8 cellular contexts compared by ENCODE assay signal in genomic region chr1:225652726-225653462, GRCh38. TPM values are rescaled to one million over a fixed set of nuclear protein-coding genes. Genes with fewer than 3 reads are reported as not detected.
DNase-seq lines count a peak whose midpoint lies in the region; ATAC-seq and TF ChIP-seq lines count a peak whose summit lies in the region.

Gene ENAH (minus strand): TSS chr1:225653123. CDS start chr1:225652690, 433 bp downstream.

- H3K79me2 ChIP-seq in PC-3 (ENCODE audit: low read length) (peaks cover 61% of the 10 kb centered on the region), neural cell (replicated peaks; ENCODE audit: insufficient read depth, low read length) (peaks cover 47% of the 10 kb centered on the region)

- no peaks in the 10 kb centered on the region for H3K9me2 ChIP-seq in PC-3 (replicated peaks; ENCODE audit: low read length)
- no peaks in the 10 kb centered on the region for H3K9me2 ChIP-seq in neural cell (ENCODE audit: insufficient read depth, low read length)

- no TSS peak for BruUV-seq in A673 (replicated peaks; lab: Mats Ljungman, UMichigan)
- BruUV-seq in PC-3 (replicated peaks; lab: Mats Ljungman, UMichigan) = no TSS peak

- peak; percentile 53 to 97 for TF ChIP-seq POLR2A in gastroesophageal sphincter (IDR thresholded peaks at IDR 0.05)

- no peaks in the 10 kb centered on the region for H3K27me3 ChIP-seq in A673 (replicated peaks; ENCODE audit: insufficient read depth, low read depth, low read length, poor library complexity)
- H3K27me3 ChIP-seq in HUES6 (ENCODE audit: control insufficient read depth, insufficient read depth, low read length) = no peaks in the 10 kb centered on the region
- H3K27me3 ChIP-seq in PC-3 (ENCODE audit: low read length) = no peaks in the 10 kb centered on the region
- H3K27me3 ChIP-seq in gastroesophageal sphincter = no peaks in the 10 kb centered on the region
- no peaks in the 10 kb centered on the region for H3K27me3 ChIP-seq in neural cell (ENCODE audit: insufficient read depth, low read depth, low read length)
- no peaks in the 10 kb centered on the region for H3K27me3 ChIP-seq in tibial artery

- TF ChIP-seq EP300 in gastroesophageal sphincter (IDR thresholded peaks at IDR 0.05) = no peak
- peak; percentile 33 for TF ChIP-seq EP300 in neural cell (conservative IDR thresholded peaks at IDR 0.05; ENCODE audit: poor library complexity, severe bottlenecking)

- H3K4me3 ChIP-seq in A673 (ENCODE audit: low read depth, low read length, poor library complexity, severe bottlenecking) (peak within 1 kb of the TSS; percentile 85), HUES6 (ENCODE audit: low read depth, low read length) (peak within 1 kb of the TSS; percentile 76), PC-3 (ENCODE audit: low read length) (peak within 1 kb of the TSS; percentile 98), gastroesophageal sphincter (peak within 1 kb of the TSS; percentile 76 to 92), neural cell (ENCODE audit: low read length) (peak within 1 kb of the TSS; percentile 99), tibial artery (peak within 1 kb of the TSS; percentile 91 to 99)

- H2AFZ ChIP-seq in PC-3 (ENCODE audit: low read length) (peak within 1 kb of the TSS; percentile 82), neural cell (ENCODE audit: low read depth, low read length) (peak within 1 kb of the TSS; percentile 97)

- ATAC-seq in GM18867 (IDR thresholded peaks at IDR 0.05; ENCODE audit: unreplicated experiment) (peak; percentile 61), PC-3 (peak; percentile 58), gastroesophageal sphincter (peak; percentile 83)

- no peaks in the 10 kb centered on the region for H3K9me3 ChIP-seq in A673 (ENCODE audit: low read depth, low read length, poor library complexity, severe bottlenecking)
- no peaks in the 10 kb centered on the region for H3K9me3 ChIP-seq in HUES6 (ENCODE audit: control insufficient read depth, insufficient read depth, low read depth, low read length)
- H3K9me3 ChIP-seq in PC-3 (ENCODE audit: low read length) = no peaks in the 10 kb centered on the region
- no peaks in the 10 kb centered on the region for H3K9me3 ChIP-seq in gastroesophageal sphincter
- H3K9me3 ChIP-seq in neural cell (ENCODE audit: low read length) = no peaks in the 10 kb centered on the region
- H3K9me3 ChIP-seq in tibial artery = no peaks in the 10 kb centered on the region

- H3K4me1 ChIP-seq in A673 (ENCODE audit: insufficient read depth, low read length, poor library complexity, severe bottlenecking) (peaks cover 41% of the 10 kb centered on the region), HUES6 (ENCODE audit: control insufficient read depth, insufficient read depth, low read length) (peaks cover 22% of the 10 kb centered on the region), PC-3 (ENCODE audit: insufficient read depth, low read length) (peaks cover 55% of the 10 kb centered on the region), gastroesophageal sphincter (peaks cover 12 to 69% (median 23%) of the 10 kb centered on the region in 3 donors), tibial artery (peaks cover 0 to 48% (median 36%) of the 10 kb centered on the region in 4 donors)

- DNase-seq in A673 (ENCODE audit: low spot score) = peak; percentile 92
- DNase-seq in PC-3 = peak; percentile 88
- DNase-seq in activated naive CD4-positive, alpha-beta T cell treated with anti-CD3 and anti-CD28 coated beads, Interleukin-2, amount 50 U/mL, for 16 hours = peak; percentile 51
- peak; percentile 75 to 92 for DNase-seq in tibial artery

- TF ChIP-seq CTCF in A673 (conservative IDR thresholded peaks at IDR 0.05; ENCODE audit: low read depth, low read length) = no peak
- TF ChIP-seq CTCF in PC-3 (conservative IDR thresholded peaks at IDR 0.05; ENCODE audit: low read depth, low read length) = no peak
- TF ChIP-seq CTCF in gastroesophageal sphincter (IDR thresholded peaks at IDR 0.05) = peak in 1 of 4 experiments; percentile 6
- TF ChIP-seq CTCF in neural cell (IDR thresholded peaks at IDR 0.05; ENCODE audit: poor library complexity, severe bottlenecking) = no peak
- TF ChIP-seq CTCF in tibial artery (IDR thresholded peaks at IDR 0.05) = peak in 1 of 2 experiments; percentile 13

- POLR2A ChIA-PET in A673 (lab: Charles Lee; ENCODE audit: low non-redundant PET) = interaction anchor here (0.6 to 0.7 kb wide), 5 partner anchors 28 to 343 kb away, joined by 3 to 9 read pairs (median 7); no protein-coding TSS in a partner anchor
- POLR2A ChIA-PET in PC-3 (lab: Charles Lee; ENCODE audit: unreplicated experiment) = interaction anchor here (0.5 to 1.3 kb wide), 3 partner anchors 120 to 748 kb away, joined by 3 to 5 read pairs (median 3); no protein-coding TSS in a partner anchor

- peak within 1 kb of the TSS; percentile 98 for H3K9ac ChIP-seq in HUES6 (ENCODE audit: low read length)
- H3K9ac ChIP-seq in PC-3 (ENCODE audit: low read length) = peak within 1 kb of the TSS; percentile 87
- H3K9ac ChIP-seq in neural cell (ENCODE audit: low read length) = peak within 1 kb of the TSS; percentile 100

- H3F3A ChIP-seq in PC-3 (ENCODE audit: low read length, unreplicated experiment) (peaks cover 11% of the 10 kb centered on the region), neural cell (ENCODE audit: insufficient read depth, low read length, poor library complexity, severe bottlenecking) (no peaks in the 10 kb centered on the region)

- WGBS in gastroesophageal sphincter (ENCODE audit: low coverage in 1 of 2), 2 donors = no CpG with 5 or more reads among the region's 90 CpGs

- no peak for TF ChIP-seq RAD21 in neural cell (conservative IDR thresholded peaks at IDR 0.05)

- H3K27ac ChIP-seq in A673 (ENCODE audit: low read depth, low read length, poor library complexity, severe bottlenecking) (peak within 1 kb of the TSS; percentile 96), HUES6 (ENCODE audit: low read depth, low read length) (peak within 1 kb of the TSS; percentile 80), PC-3 (ENCODE audit: low read length) (peak within 1 kb of the TSS; percentile 77), gastroesophageal sphincter (peak within 1 kb of the TSS; percentile 97 to 100 (median 99)), neural cell (ENCODE audit: low read length) (peak within 1 kb of the TSS; percentile 99), tibial artery (peak within 1 kb of the TSS; percentile 100)

- CTCF ChIA-PET in A673 (lab: Charles Lee) = no interaction called here
- CTCF ChIA-PET in PC-3 (lab: Charles Lee) = interaction anchor here (1.2 kb wide), 1 partner anchor 47 kb away, joined by 7 read pairs; no protein-coding TSS in a partner anchor

- intact Hi-C loops in A673 (cut with micrococcal nuclease; ENCODE audit: unreplicated experiment) = loop anchor here (5.0 to 10.0 kb wide), 2 partner anchors 98 to 176 kb away; no protein-coding TSS in a partner anchor
- intact Hi-C loops in PC-3 (cut with micrococcal nuclease) = loop anchor here (1.0 kb wide), 1 partner anchor 172 kb away; no protein-coding TSS in a partner anchor
- intact Hi-C loops in tibial artery (cut with DNase I; ENCODE audit: low total_unique reads) = loop anchor here (10.0 kb wide), 3 partner anchors 48 to 192 kb away; no protein-coding TSS in a partner anchor

- H3K4me2 ChIP-seq in PC-3 (ENCODE audit: low read length) (peak within 1 kb of the TSS; percentile 94), neural cell (ENCODE audit: low read length) (peak within 1 kb of the TSS; percentile 46)

- peaks cover 25% of the 10 kb centered on the region for H4K20me1 ChIP-seq in PC-3 (ENCODE audit: low read length)
- H4K20me1 ChIP-seq in neural cell (ENCODE audit: insufficient read depth) = no peaks in the 10 kb centered on the region

- H3K36me3 ChIP-seq in A673 (ENCODE audit: insufficient read depth, low read length, poor library complexity, severe bottlenecking) (no peaks in the 10 kb centered on the region), HUES6 (ENCODE audit: control insufficient read depth, insufficient read depth, low read length) (0 out of 2 replicates have a peak, but pooled peaks cover 4% of the 10 kb centered on the region), PC-3 (ENCODE audit: low read depth, low read length) (no peaks in the 10 kb centered on the region), gastroesophageal sphincter (no peaks in the 10 kb centered on the region), neural cell (ENCODE audit: insufficient read depth, low read length) (no peaks in the 10 kb centered on the region), tibial artery (no peaks in the 10 kb centered on the region)

TF ChIP-seq in neural cell, 6 proteins besides CTCF, POLR2A, EP300 and RAD21 (continues in another document):
- peak; percentile 64 for TF ChIP-seq MXI1 (conservative IDR thresholded peaks at IDR 0.05; ENCODE audit: poor library complexity, severe bottlenecking)
- TF ChIP-seq TAF1 (IDR thresholded peaks at IDR 0.05; ENCODE audit: low read depth) = no peak
- peak; percentile 37 for TF ChIP-seq SMC3 (conservative IDR thresholded peaks at IDR 0.05; ENCODE audit: poor library complexity)
- TF ChIP-seq EZH2 (IDR thresholded peaks at IDR 0.05; ENCODE audit: borderline replicate concordance, insufficient read depth, low read length, poor library complexity, severe bottlenecking) = no peak
- no peak for TF ChIP-seq REST (IDR thresholded peaks at IDR 0.05; ENCODE audit: borderline replicate concordance)

RNA-seq across cellular contexts. Expression of gene ENAH, which starts in this region (rescaled TPM):
- total RNA-seq in A673 (2021) = 171 and 186 TPM in 2 replicates
- 96.6 and 101 TPM in 2 replicates for total RNA-seq in PC-3 (2014; rRNA removed)
- 100 to 1,000 TPM; 158 to 295 (median 225) TPM for total RNA-seq in gastroesophageal sphincter
- 57.0 and 58.4 TPM in 2 replicates for polyA plus RNA-seq in neural cell
- 116 and 155 TPM in 2 replicates for polyA minus RNA-seq in neural cell

Comparison
In these comparisons a context has a peak if more than half of its experiments do, and no peak if none do; other contexts are left out.
1. Peak in every context shown above with its lines: DNase-seq, ATAC-seq, H3K4me3 ChIP-seq and H3K27ac ChIP-seq.